Comparison of ENCODE assay signal across 10 cellular contexts in the genomic region with DNA sequence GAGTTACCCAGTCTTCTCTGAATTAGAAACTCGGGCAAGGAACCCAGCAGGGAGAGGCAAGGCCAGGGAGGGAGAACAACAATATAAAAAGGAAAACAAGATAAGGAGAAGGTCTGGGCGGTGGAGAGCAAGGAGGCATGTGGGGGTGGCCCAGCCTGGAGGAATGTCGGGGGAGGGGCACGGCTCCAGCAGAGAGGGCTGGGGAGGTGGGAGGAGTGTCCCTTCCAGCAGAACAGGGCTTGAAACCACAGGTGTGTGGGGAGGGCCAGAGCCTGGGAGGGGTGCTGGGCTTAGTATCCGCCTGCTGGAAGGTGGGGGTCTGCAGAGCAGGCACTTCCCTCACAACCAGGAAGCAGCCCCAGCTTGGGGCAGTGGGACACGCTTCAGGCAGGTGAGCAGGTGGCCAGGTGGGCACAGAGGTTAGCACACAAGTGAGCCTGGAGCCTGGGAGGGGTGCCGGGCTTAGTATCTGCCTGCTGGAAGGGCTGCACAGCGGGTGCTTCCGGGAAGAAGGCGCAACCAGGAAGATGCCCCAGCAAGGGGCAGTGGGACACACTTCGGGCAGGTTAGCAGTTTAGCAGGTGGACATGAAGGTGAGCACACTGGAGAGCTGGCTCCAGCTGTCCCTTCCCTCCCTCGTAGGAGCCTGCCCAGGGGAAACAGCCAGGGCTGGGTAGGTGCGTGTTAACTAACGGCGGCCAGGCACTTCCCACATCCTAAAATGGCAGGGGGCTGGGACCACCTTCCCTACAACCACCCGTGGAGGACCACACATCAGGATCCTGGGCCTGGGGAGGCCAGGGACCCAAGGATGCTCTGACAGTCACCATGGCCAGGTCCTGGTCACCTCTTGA. TPM values are rescaled to one million over a fixed set of nuclear protein-coding genes. Genes with fewer than 3 reads are reported as not detected.
A peak's percentile ranks its signal among the peaks of the same experiment; 100 is the strongest.
DNase-seq lines count a peak whose midpoint lies in the region; ATAC-seq and TF ChIP-seq lines count a peak whose summit lies in the region.
"Had no signal": no experiment of that assay in that cellular context is flagged by ENCODE, and none has a peak within 500 bp of the region (broad histone marks: within the 10 kb centered on the region; RNA-seq: fewer than 3 reads in every experiment).

No MANE protein-coding gene starts in this region.

- TF ChIP-seq EP300 in upper lobe of left lung (IDR thresholded peaks at IDR 0.05), result no peak

- TF ChIP-seq CTCF in colonic mucosa (IDR thresholded peaks at IDR 0.05) (no peak), lower lobe of right lung (IDR thresholded peaks at IDR 0.05) (no peak), upper lobe of left lung (IDR thresholded peaks at IDR 0.05) (no peak)

- 66 to 75% methylated on average over 11 to 16 of the region's 16 CpGs for WGBS in upper lobe of left lung, 2 donors

- peaks cover 36% of the 10 kb centered on the region for H3K4me1 ChIP-seq in colonic mucosa
- peaks cover 65% of the 10 kb centered on the region for H3K4me1 ChIP-seq in lower lobe of right lung
- H3K4me1 ChIP-seq in upper lobe of left lung, result peaks cover 47 to 73% (median 52%) of the 10 kb centered on the region in 4 donors

- intact Hi-C loops in colonic mucosa (cut with DNase I) (no loop called here), lower lobe of right lung (cut with DNase I) (no loop called here)

- H3K4me3 ChIP-seq in colonic mucosa (no peak overlapping the region), lower lobe of right lung (peak overlapping the region; percentile 27), upper lobe of left lung (peak overlapping the region in 1 of 4 donors; percentile 86)

- peak; percentile 64 to 75 for ATAC-seq in lower lobe of right lung
- ATAC-seq in upper lobe of left lung (ENCODE audit: low FRiP score in 2 of 2), result peak; percentile 16 to 76
- no peak for ATAC-seq in GM21717 (IDR thresholded peaks at IDR 0.05; ENCODE audit: unreplicated experiment)

- H3K27ac Mint-ChIP-seq in activated naive CD4-positive, alpha-beta T cell treated with anti-CD3 and anti-CD28 coated beads, Interleukin-2, amount 50 U/mL, for 24 hours, result peak overlapping the region; percentile 17

- H3K9me3 ChIP-seq in colonic mucosa, result no peaks in the 10 kb centered on the region
- H3K9me3 ChIP-seq in lower lobe of right lung, result no peaks in the 10 kb centered on the region
- no peaks in the 10 kb centered on the region for H3K9me3 ChIP-seq in upper lobe of left lung
- H3K9me3 ChIP-seq: BE2C had no signal

- TF ChIP-seq POLR2A in upper lobe of left lung (IDR thresholded peaks at IDR 0.05), result no peak

- no peaks in the 10 kb centered on the region for H3K36me3 ChIP-seq in colonic mucosa
- H3K36me3 ChIP-seq in lower lobe of right lung, result no peaks in the 10 kb centered on the region
- no peaks in the 10 kb centered on the region for H3K36me3 ChIP-seq in upper lobe of left lung
- H3K36me3 ChIP-seq: BE2C had no signal

- H3K4me1 Mint-ChIP-seq in activated naive CD4-positive, alpha-beta T cell treated with anti-CD3 and anti-CD28 coated beads, Interleukin-2, amount 50 U/mL, for 24 hours, result peaks cover 6% of the 10 kb centered on the region

- no peak overlapping the region for H3K4me3 Mint-ChIP-seq in activated naive CD4-positive, alpha-beta T cell treated with anti-CD3 and anti-CD28 coated beads, Interleukin-2, amount 50 U/mL, for 24 hours

- H3K9ac ChIP-seq in colonic mucosa (ENCODE audit: low read depth in 2 of 2, low read length in 2 of 2), result peak overlapping the region; percentile 59 to 90

- no peak for DNase-seq in activated naive CD4-positive, alpha-beta T cell treated with anti-CD3 and anti-CD28 coated beads, Interleukin-2, amount 50 U/mL, for 16 hours
- DNase-seq in colonic mucosa (peak; percentile 90), lower lobe of right lung (peak; percentile 66), upper lobe of left lung (peak; percentile 51 to 56), NCI-H2107 treated with DMSO at 0.1 percent for 48 hours (lab: John Stamatoyannopoulos, UW; ENCODE audit: unreplicated experiment) (no peak), NOMO-1 (lab: John Stamatoyannopoulos, UW; ENCODE audit: unreplicated experiment in 2 of 2) (no peak)
- DNase-seq: activated CD4-positive, CD25-positive, alpha-beta regulatory T cell had no signal

- no peaks in the 10 kb centered on the region for H3K9me3 Mint-ChIP-seq in activated naive CD4-positive, alpha-beta T cell treated with anti-CD3 and anti-CD28 coated beads, Interleukin-2, amount 50 U/mL, for 24 hours

- H3K27ac ChIP-seq in colonic mucosa, result peak overlapping the region; percentile 84
- peak overlapping the region; percentile 56 for H3K27ac ChIP-seq in lower lobe of right lung
- peak overlapping the region; percentile 69 to 91 (median 85) for H3K27ac ChIP-seq in upper lobe of left lung

- H3K27me3 ChIP-seq in colonic mucosa (no peaks in the 10 kb centered on the region), lower lobe of right lung (ENCODE audit: low read depth) (no peaks in the 10 kb centered on the region), upper lobe of left lung (peaks cover 0 to 12% (median 0%) of the 10 kb centered on the region in 4 donors)

- peaks cover 12% of the 10 kb centered on the region for H3K27me3 Mint-ChIP-seq in activated naive CD4-positive, alpha-beta T cell treated with anti-CD3 and anti-CD28 coated beads, Interleukin-2, amount 50 U/mL, for 24 hours

- H3K36me3 Mint-ChIP-seq in activated naive CD4-positive, alpha-beta T cell treated with anti-CD3 and anti-CD28 coated beads, Interleukin-2, amount 50 U/mL, for 24 hours, result no peaks in the 10 kb centered on the region

RNA-seq across cellular contexts. Expression of a gene that starts 3.1 kb away (rescaled TPM):
- total RNA-seq in colonic mucosa, result 100 to 1,000 TPM; 118 to 121 TPM
- total RNA-seq in lower lobe of right lung, result 111 TPM
- total RNA-seq in upper lobe of left lung, result 100 to 1,000 TPM; 129 to 299 (median 180) TPM

Comparison
In these comparisons a context has a peak if more than half of its experiments do, and no peak if none do; other contexts are left out.
1. DNase-seq: peak in colonic mucosa (single experiment), lower lobe of right lung (single experiment) and upper lobe of left lung (2 of 2); none in activated naive CD4-positive, alpha-beta T cell treated with anti-CD3 and anti-CD28 coated beads, Interleukin-2, amount 50 U/mL, for 16 hours (single experiment), NCI-H2107 treated with DMSO at 0.1 percent for 48 hours (single experiment) and NOMO-1 (0 of 2).
2. Peak in every context shown above with its lines, with median percentiles within 50 percentile points of each other: H3K27ac ChIP-seq.